In the genomic region with DNA sequence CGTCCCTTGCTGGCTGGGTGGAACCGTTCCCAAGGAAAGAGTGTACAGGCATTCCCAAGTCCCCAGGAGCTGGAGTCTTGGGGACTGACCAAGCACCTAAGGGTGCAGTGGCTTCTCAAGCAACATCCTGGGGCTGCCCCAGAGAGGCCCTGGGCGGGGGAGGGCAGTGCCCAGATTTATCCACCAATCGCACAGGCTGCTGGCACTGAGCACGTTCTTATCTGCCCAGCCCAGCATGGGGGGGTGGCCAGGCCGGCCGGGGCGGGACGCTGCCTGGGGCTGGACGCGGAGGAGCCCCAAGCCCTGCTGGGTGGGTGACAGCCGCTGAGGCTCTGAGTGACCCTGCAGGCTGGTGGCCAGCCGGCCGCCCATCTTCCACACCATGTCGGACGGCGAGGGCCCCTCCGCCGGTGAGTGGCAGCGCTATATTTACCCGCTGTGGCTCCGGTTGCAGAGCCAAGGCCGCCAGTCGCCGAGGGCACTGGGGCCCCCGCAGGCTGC, we compare ENCODE assay signal across 11 cellular contexts. TPM values are rescaled to one million over a fixed set of nuclear protein-coding genes. Genes with fewer than 3 reads are reported as not detected.
DNase-seq lines count a peak whose midpoint lies in the region; ATAC-seq and TF ChIP-seq lines count a peak whose summit lies in the region.
"Had no signal": no experiment of that assay in that cellular context is flagged by ENCODE, and none has a peak within 500 bp of the region (broad histone marks: within the 10 kb centered on the region; RNA-seq: fewer than 3 reads in every experiment).

No MANE protein-coding gene starts in this region.

- H3K4me3 ChIP-seq in lung (peak overlapping the region; percentile 47), upper lobe of left lung (peak overlapping the region; percentile 53 to 72 (median 61))
- H3K4me3 ChIP-seq: SK-N-MC had no signal

- H3K4me1 ChIP-seq in lung (ENCODE audit: control insufficient read depth in 2 of 2, insufficient read depth in 2 of 2, low read length in 2 of 2) (peaks cover 0 to 31% of the 10 kb centered on the region in 2 donors), upper lobe of left lung (peaks cover 36 to 66% (median 52%) of the 10 kb centered on the region in 4 donors)

- no peak for TF ChIP-seq CTCF in lung (IDR thresholded peaks at IDR 0.05; ENCODE audit: control extremely low read depth, extremely low read depth)
- TF ChIP-seq CTCF in upper lobe of left lung (IDR thresholded peaks at IDR 0.05), result peak in 1 of 6 experiments; percentile 8

- H3K36me3 ChIP-seq in lung (ENCODE audit: control insufficient read depth in 2 of 2, insufficient read depth in 2 of 2, low read length in 2 of 2) (no peaks in the 10 kb centered on the region), upper lobe of left lung (no peaks in the 10 kb centered on the region)

- ATAC-seq in lung (ENCODE audit: insufficient read depth, low FRiP score), result peak; percentile 80
- peak; percentile 73 to 85 for ATAC-seq in upper lobe of left lung (ENCODE audit: low FRiP score in 2 of 2)
- no peak for ATAC-seq in GM21723 (IDR thresholded peaks at IDR 0.05; ENCODE audit: unreplicated experiment)
- ATAC-seq in GM19397 (IDR thresholded peaks at IDR 0.05; ENCODE audit: unreplicated experiment), result no peak

- H3K9me3 ChIP-seq in lung (ENCODE audit: control insufficient read depth in 2 of 2, insufficient read depth in 1 of 2, low read length in 1 of 2) (no peaks in the 10 kb centered on the region), upper lobe of left lung (no peaks in the 10 kb centered on the region)

- H3K27me3 ChIP-seq in lung (ENCODE audit: control insufficient read depth, insufficient read depth), result no peaks in the 10 kb centered on the region
- no peaks in the 10 kb centered on the region for H3K27me3 ChIP-seq in upper lobe of left lung

- DNase-seq in NCI-H2227 (lab: John Stamatoyannopoulos, UW; ENCODE audit: unreplicated experiment) (peak; percentile 38), NCI-H2227 treated with DMSO at 0.1 percent for 48 hours (lab: John Stamatoyannopoulos, UW) (no peak), dermis blood vessel endothelial cell (peak; percentile 78), lung (ENCODE audit: low spot score) (peak; percentile 67), upper lobe of left lung (peak; percentile 87 to 90), CD1c-positive myeloid dendritic cell (ENCODE audit: extremely low spot score) (no peak)
- DNase-seq: AML-193, nephron progenitor cell had no signal

- peak in 1 of 4 donors; percentile 2 for TF ChIP-seq EP300 in upper lobe of left lung (IDR thresholded peaks at IDR 0.05)

- H3K27ac ChIP-seq in lung (ENCODE audit: low read depth in 1 of 2, low read length in 1 of 2), result peak overlapping the region; percentile 79 to 90
- peak overlapping the region; percentile 34 to 85 (median 78) for H3K27ac ChIP-seq in upper lobe of left lung
- H3K27ac ChIP-seq: SK-N-MC had no signal

- peak in 1 of 4 donors; percentile 15 for TF ChIP-seq POLR2A in upper lobe of left lung (IDR thresholded peaks at IDR 0.05)

- 2 to 3% methylated on average over 24 to 26 of the region's 26 CpGs for WGBS in lung, 2 donors
- 0 to 1% methylated on average over 1 to 21 of the region's 26 CpGs for WGBS in upper lobe of left lung, 2 donors

RNA-seq across cellular contexts. Expression of a gene that starts 53.4 kb away (rescaled TPM):
- total RNA-seq in dermis blood vessel endothelial cell, result under 0.01 and 0.14 TPM in 2 replicates
- 1 to 10 TPM; 1.7 to 2.5 TPM for total RNA-seq in lung
- 1 to 10 TPM in 1 of 2 donors, under 1 TPM in 1; 0.33 to 1.0 TPM for polyA plus RNA-seq in lung
- total RNA-seq in upper lobe of left lung, result 10 to 100 TPM in 1 of 6 donors, 1 to 10 TPM in 2, under 1 TPM in 3; 0.15 to 12.6 (median 1.2) TPM

RNA-seq across cellular contexts. Expression of a gene that starts 55.7 kb away (rescaled TPM):
- total RNA-seq in dermis blood vessel endothelial cell, result 45.8 and 47.1 TPM in 2 replicates
- total RNA-seq in lung, result 10 to 100 TPM; 31.8 to 88.0 TPM
- polyA plus RNA-seq in lung, result 10 to 100 TPM in 1 of 2 donors, 1 to 10 TPM in 1; 6.7 to 13.8 TPM
- total RNA-seq in upper lobe of left lung, result 10 to 100 TPM; 22.2 to 55.5 (median 36.4) TPM

Comparison
In these comparisons a context has a peak if more than half of its experiments do, and no peak if none do; other contexts are left out.
1. DNase-seq: peak in NCI-H2227 (single experiment), dermis blood vessel endothelial cell (single experiment), lung (single experiment) and upper lobe of left lung (2 of 2); none in NCI-H2227 treated with DMSO at 0.1 percent for 48 hours (single experiment) and CD1c-positive myeloid dendritic cell (single experiment).
2. ATAC-seq: peak in lung (single experiment) and upper lobe of left lung (2 of 2); none in GM21723 (single experiment) and GM19397 (single experiment).